1 cellular context compared by ENCODE assay signal in genomic region chr10:87206922-87207321, GRCh38. TPM values are rescaled to one million over a fixed set of nuclear protein-coding genes. Genes with fewer than 3 reads are reported as not detected.
"Had no signal": no experiment of that assay in that cellular context is flagged by ENCODE, and none has a peak within 500 bp of the region (broad histone marks: within the 10 kb centered on the region; RNA-seq: fewer than 3 reads in every experiment).

No MANE protein-coding gene starts in this region.

RNA-seq across cellular contexts. Expression of gene NUTM2A, which starts 18.3 kb away (rescaled TPM):
- total RNA-seq: RPMI7951 had no signal
